11 cellular contexts compared by ENCODE assay signal in genomic region chr16:74580828-74581227, GRCh38. TPM values are rescaled to one million over a fixed set of nuclear protein-coding genes. Genes with fewer than 3 reads are reported as not detected.
DNase-seq lines count a peak whose midpoint lies in the region; ATAC-seq and TF ChIP-seq lines count a peak whose summit lies in the region.
"Had no signal": no experiment of that assay in that cellular context is flagged by ENCODE, and none has a peak within 500 bp of the region (broad histone marks: within the 10 kb centered on the region; RNA-seq: fewer than 3 reads in every experiment).

No MANE protein-coding gene starts in this region.

- TF ChIP-seq CTCF in OCI-LY3 (IDR thresholded peaks at IDR 0.05; ENCODE audit: low read depth, low read length) = no peak
- TF ChIP-seq CTCF in psoas muscle (IDR thresholded peaks at IDR 0.05) = no peak

- H3K4me3 ChIP-seq in OCI-LY3 (ENCODE audit: low read length) (no peak overlapping the region), psoas muscle (peak overlapping the region; percentile 32)
- H3K4me3 ChIP-seq: heart left ventricle, left ventricle myocardium inferior, pancreas had no signal

- H3K27ac ChIP-seq in OCI-LY3 (ENCODE audit: low read length) (no peak overlapping the region), psoas muscle (peak overlapping the region; percentile 75)
- H3K27ac ChIP-seq: heart left ventricle, left ventricle myocardium inferior, pancreas had no signal

- peaks cover 39% of the 10 kb centered on the region for H4K20me1 ChIP-seq in OCI-LY3 (ENCODE audit: insufficient read depth, low read length)

- 25 to 32% (median 27%) methylated on average over 3 of the region's 3 CpGs for WGBS in psoas muscle, 3 donors

- intact Hi-C loops in psoas muscle (cut with DNase I) = no loop called here

- peak; percentile 63 for ATAC-seq in GM18519 (IDR thresholded peaks at IDR 0.05; ENCODE audit: low FRiP score, unreplicated experiment)
- peak; percentile 72 for ATAC-seq in GM21576 (IDR thresholded peaks at IDR 0.05; ENCODE audit: unreplicated experiment)
- peak; percentile 42 to 76 (median 58) for ATAC-seq in psoas muscle
- no peak for ATAC-seq in HG02938 (IDR thresholded peaks at IDR 0.05; ENCODE audit: unreplicated experiment)
- ATAC-seq: heart left ventricle, pancreas had no signal

- peak overlapping the region; percentile 39 for H3K4me2 ChIP-seq in OCI-LY3 (ENCODE audit: low read length)

- H3K9ac ChIP-seq in OCI-LY3 (ENCODE audit: low read length) = no peak overlapping the region

- no peaks in the 10 kb centered on the region for H3K27me3 ChIP-seq in OCI-LY3 (ENCODE audit: low read depth, low read length)
- H3K27me3 ChIP-seq in psoas muscle (ENCODE audit: insufficient read depth in 3 of 3, low read length in 2 of 3) = no peaks in the 10 kb centered on the region
- H3K27me3 ChIP-seq: heart left ventricle, pancreas had no signal

- H3K4me1 ChIP-seq in OCI-LY3 (ENCODE audit: low read length) (peaks cover 42% of the 10 kb centered on the region), psoas muscle (peaks cover 54% of the 10 kb centered on the region)

- H3K36me3 ChIP-seq in OCI-LY3 (replicated peaks; ENCODE audit: low read depth, low read length) (no peaks in the 10 kb centered on the region), psoas muscle (ENCODE audit: insufficient read depth in 1 of 2, low read depth in 1 of 2) (no peaks in the 10 kb centered on the region)
- H3K36me3 ChIP-seq: heart left ventricle, left ventricle myocardium inferior, pancreas had no signal

- H2AFZ ChIP-seq in OCI-LY3 (ENCODE audit: low read depth, low read length) = no peak overlapping the region

- no peaks in the 10 kb centered on the region for H3K9me3 ChIP-seq in OCI-LY3 (ENCODE audit: insufficient read depth, low read length)
- H3K9me3 ChIP-seq in psoas muscle = no peaks in the 10 kb centered on the region
- H3K9me3 ChIP-seq: heart left ventricle, left ventricle myocardium inferior, pancreas had no signal

- H3K79me2 ChIP-seq in OCI-LY3 (ENCODE audit: low read length) = peaks cover 98% of the 10 kb centered on the region

- no peak for DNase-seq in psoas muscle
- no peak for DNase-seq in putamen (ENCODE audit: low spot score)
- no peak for DNase-seq in superior temporal gyrus (ENCODE audit: extremely low spot score)
- DNase-seq: heart left ventricle, left ventricle myocardium inferior, NCI-H1694 treated with DMSO at 0.1 percent for 48 hours, pancreas had no signal

RNA-seq across cellular contexts. Expression of gene GLG1, which starts 26.1 kb away (rescaled TPM):
- 100 to 1,000 TPM in 1 of 4 donors, 10 to 100 TPM in 3; 60.1 to 107 (median 76.5) TPM for total RNA-seq in psoas muscle
- 10 to 100 TPM; 19.7 to 57.6 (median 24.6) TPM for polyA plus RNA-seq in psoas muscle
